In the genomic region with DNA sequence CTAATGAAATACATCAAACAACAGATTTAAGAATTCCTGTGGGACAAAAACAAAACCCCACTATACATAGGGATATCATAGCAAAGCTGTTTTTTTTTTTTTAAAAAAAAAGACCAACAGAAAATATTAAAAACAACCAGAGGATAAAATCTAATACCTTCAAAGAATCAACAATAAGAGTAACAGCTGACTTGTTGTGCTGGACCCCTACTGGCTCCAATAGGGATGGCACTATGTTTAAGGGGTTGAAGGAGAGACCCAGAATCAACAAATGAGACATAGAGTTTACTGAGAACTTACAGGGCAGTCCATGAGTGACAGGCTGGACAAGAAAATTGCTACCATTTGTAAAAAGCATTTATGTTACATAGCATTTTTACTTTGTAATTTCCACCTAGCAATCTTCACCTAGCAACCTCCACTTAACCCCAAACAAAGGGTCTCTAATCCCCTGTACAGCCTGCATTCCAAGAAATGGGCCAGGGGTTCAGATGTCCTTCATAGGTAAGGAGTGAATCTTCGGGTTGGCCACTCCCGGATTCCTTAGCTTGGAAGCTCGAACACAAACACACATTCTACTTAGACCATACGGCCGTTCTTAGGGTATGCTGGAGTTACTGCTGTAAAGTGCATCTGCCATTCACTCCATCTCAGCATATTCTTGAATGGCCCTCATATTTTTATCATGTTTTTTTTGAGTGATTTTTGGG, we compare ENCODE assay signal across 10 cellular contexts. TPM values are rescaled to one million over a fixed set of nuclear protein-coding genes. Genes with fewer than 3 reads are reported as not detected.
DNase-seq lines count a peak whose midpoint lies in the region; ATAC-seq and TF ChIP-seq lines count a peak whose summit lies in the region.
"Had no signal": no experiment of that assay in that cellular context is flagged by ENCODE, and none has a peak within 500 bp of the region (broad histone marks: within the 10 kb centered on the region; RNA-seq: fewer than 3 reads in every experiment).

No MANE protein-coding gene starts in this region.

- H3K27me3 ChIP-seq in right atrium auricular region = no peaks in the 10 kb centered on the region

- H3K9me3 ChIP-seq in right atrium auricular region = no peaks in the 10 kb centered on the region

- H3K36me3 ChIP-seq in right atrium auricular region = no peaks in the 10 kb centered on the region

- no peak for TF ChIP-seq CTCF in RWPE1 (conservative IDR thresholded peaks at IDR 0.05; ENCODE audit: low read depth)
- TF ChIP-seq CTCF in right atrium auricular region (IDR thresholded peaks at IDR 0.05) = no peak

- H3K27ac ChIP-seq in RWPE1 (no peak overlapping the region), right atrium auricular region (no peak overlapping the region)

- CTCF ChIA-PET in HEK293T (lab: Yijun Ruan, JAX) (no interaction called here), RWPE1 (lab: Yijun Ruan, JAX) (no interaction called here)

- no peaks in the 10 kb centered on the region for H3K4me1 ChIP-seq in right atrium auricular region

- no peak for ATAC-seq in GM18519 (IDR thresholded peaks at IDR 0.05; ENCODE audit: low FRiP score, unreplicated experiment)

- peak; percentile 4 for DNase-seq in EH (ENCODE audit: low read depth)
- peak; percentile 18 for DNase-seq in HEK293T (ENCODE audit: extremely low spot score)
- DNase-seq in RWPE1 (ENCODE audit: low spot score) = peak; percentile 12
- peak; percentile 41 for DNase-seq in kidney tubule cell (ENCODE audit: low spot score)
- DNase-seq in midbrain (lab: John Stamatoyannopoulos, UW) = no peak
- DNase-seq in right atrium auricular region (ENCODE audit: low spot score) = no peak
- no peak for DNase-seq in AG08396 (ENCODE audit: low spot score)
- DNase-seq: NCI-H187 had no signal

- POLR2A ChIA-PET in HEK293T (lab: Yijun Ruan, JAX) = no interaction called here
- POLR2A ChIA-PET in RWPE1 (lab: Yijun Ruan, JAX; ENCODE audit: low non-redundant PET) = no interaction called here

- H3K4me3 ChIP-seq in right atrium auricular region = no peak overlapping the region

TF ChIP-seq in HEK293T, 16 proteins besides CTCF, POLR2A, EP300 and RAD21:
- TF ChIP-seq FOXA1 (IDR thresholded peaks at IDR 0.05) = no peak
- no peak for TF ChIP-seq TARDBP (IDR thresholded peaks at IDR 0.05)
- no peak for TF ChIP-seq NFRKB (IDR thresholded peaks at IDR 0.05)
- TF ChIP-seq ARNT (IDR thresholded peaks at IDR 0.05) = no peak
- TF ChIP-seq ELF4 (IDR thresholded peaks at IDR 0.05) = no peak
- TF ChIP-seq L3MBTL2 (conservative IDR thresholded peaks at IDR 0.05) = no peak
- no peak for TF ChIP-seq SP1 (IDR thresholded peaks at IDR 0.05)
- TF ChIP-seq SUZ12 (IDR thresholded peaks at IDR 0.05) = no peak
- TF ChIP-seq FOXM1 (IDR thresholded peaks at IDR 0.05; ENCODE audit: borderline replicate concordance) = no peak
- no peak for TF ChIP-seq BHLHE40 (IDR thresholded peaks at IDR 0.05; ENCODE audit: borderline replicate concordance)
- no peak for TF ChIP-seq CTBP1 (IDR thresholded peaks at IDR 0.05; ENCODE audit: borderline replicate concordance)
- no peak for TF ChIP-seq FOXK2 (IDR thresholded peaks at IDR 0.05)

RNA-seq across cellular contexts. Expression of a gene that starts 25.8 kb away (rescaled TPM):
- not detected for total RNA-seq in right atrium auricular region
- total RNA-seq: pulmonary artery endothelial cell had no signal

Comparison
In these comparisons a context has a peak if more than half of its experiments do, and no peak if none do; other contexts are left out.
1. DNase-seq: peak in EH (single experiment), HEK293T (single experiment), RWPE1 (single experiment) and kidney tubule cell (single experiment); none in midbrain (single experiment), right atrium auricular region (single experiment) and AG08396 (single experiment).